9 cellular contexts compared by ENCODE assay signal in genomic region chr5:60522299-60522915, GRCh38.
DNase-seq lines count a peak whose midpoint lies in the region; ATAC-seq and TF ChIP-seq lines count a peak whose summit lies in the region.
"Had no signal": no experiment of that assay in that cellular context is flagged by ENCODE, and none has a peak within 500 bp of the region (broad histone marks: within the 10 kb centered on the region; RNA-seq: fewer than 3 reads in every experiment).

No MANE protein-coding gene starts in this region.

- no peaks in the 10 kb centered on the region for H4K20me1 ChIP-seq in osteoblast (ENCODE audit: insufficient read depth, low read length)

- H3K4me3 ChIP-seq in osteoblast (ENCODE audit: insufficient read depth, low read length): peak overlapping the region; percentile 26

- H3K27me3 ChIP-seq in osteoblast (ENCODE audit: insufficient read depth, low read length): no peaks in the 10 kb centered on the region

- intact Hi-C loops in CD14-positive monocyte (cut with micrococcal nuclease): no loop called here

- H3K27ac Mint-ChIP-seq in CD14-positive monocyte: no peak overlapping the region

- peaks cover 0 to 4% (median 2%) of the 10 kb centered on the region in 3 donors for H3K27me3 Mint-ChIP-seq in CD14-positive monocyte (ENCODE audit: low read depth in 3 of 3)

- peak overlapping the region; percentile 46 for H3K4me2 ChIP-seq in osteoblast (ENCODE audit: insufficient read depth, low read length)

- H2AFZ ChIP-seq in osteoblast (ENCODE audit: low read length): peak overlapping the region; percentile 88
- H2AFZ ChIP-seq: parathyroid adenoma had no signal

- H3K4me3 Mint-ChIP-seq in CD14-positive monocyte: no peak overlapping the region

- TF ChIP-seq CTCF in osteoblast (IDR thresholded peaks at IDR 0.05; ENCODE audit: extremely low read depth, low read depth, low read length): no peak
- TF ChIP-seq CTCF in CD14-positive monocyte (IDR thresholded peaks at IDR 0.05): no peak

- ATAC-seq in GM18868 (IDR thresholded peaks at IDR 0.05; ENCODE audit: unreplicated experiment) (peak; percentile 76), HG02623 (IDR thresholded peaks at IDR 0.05; ENCODE audit: unreplicated experiment) (peak; percentile 73)

- H3K36me3 Mint-ChIP-seq in CD14-positive monocyte: no peaks in the 10 kb centered on the region

- H3K79me2 ChIP-seq in osteoblast (ENCODE audit: insufficient read depth, low read length): no peaks in the 10 kb centered on the region
- H3K79me2 ChIP-seq: parathyroid adenoma had no signal

- peaks cover 0 to 5% (median 2%) of the 10 kb centered on the region in 7 donors for H3K9me3 Mint-ChIP-seq in CD14-positive monocyte

- peaks cover 17% of the 10 kb centered on the region for H3K4me1 ChIP-seq in osteoblast (ENCODE audit: insufficient read depth, low read length)
- H3K4me1 ChIP-seq: parathyroid adenoma had no signal

- H3K9me3 ChIP-seq in osteoblast (ENCODE audit: low read depth, low read length): no peaks in the 10 kb centered on the region

- DNase-seq in NAMALWA (ENCODE audit: low spot score) (peak; percentile 55), osteoblast (ENCODE audit: insufficient read length, low spot score, missing footprints) (peak; percentile 85), OCI-M1 (lab: John Stamatoyannopoulos, UW) (no peak), H4 (ENCODE audit: low spot score) (no peak), CD14-positive monocyte (ENCODE audit: low spot score) (no peak), NCI-H748 (lab: John Stamatoyannopoulos, UW; ENCODE audit: unreplicated experiment) (no peak)

- peak overlapping the region; percentile 32 for H3K27ac ChIP-seq in osteoblast (ENCODE audit: low read depth, low read length)
- H3K27ac ChIP-seq: parathyroid adenoma had no signal

- H3K4me1 Mint-ChIP-seq in CD14-positive monocyte: peaks cover 6% of the 10 kb centered on the region

- H3K36me3 ChIP-seq in osteoblast (ENCODE audit: insufficient read depth, low read length): no peaks in the 10 kb centered on the region

Comparison
In these comparisons a context has a peak if more than half of its experiments do, and no peak if none do; other contexts are left out.
1. DNase-seq: peak in NAMALWA (single experiment) and osteoblast (single experiment); none in OCI-M1 (single experiment), H4 (single experiment), CD14-positive monocyte (single experiment) and NCI-H748 (single experiment).